2 cellular contexts compared by ENCODE assay signal in genomic region chr6:158755636-158756035, GRCh38.
TF ChIP-seq lines count a peak whose summit lies in the region.

No MANE protein-coding gene starts in this region.

TF ChIP-seq in HepG2, 621 proteins besides CTCF, POLR2A, EP300 and RAD21 (continued from another document and continues in another):
- 0 out of 2 replicates have a peak, but pooled peaks have one; percentile 35 for TF ChIP-seq KIAA2018 (CRISPR knock-in tag; IDR thresholded peaks at IDR 0.05; ENCODE audit: borderline replicate concordance)
- TF ChIP-seq RXRA (CRISPR knock-in tag; IDR thresholded peaks at IDR 0.05), result no peak
- TF ChIP-seq ZNF687 (CRISPR knock-in tag; IDR thresholded peaks at IDR 0.05), result peak; percentile 55
- TF ChIP-seq PRMT3 (CRISPR knock-in tag; IDR thresholded peaks at IDR 0.05; ENCODE audit: borderline replicate concordance, low read depth), result no peak
- no peak for TF ChIP-seq ZNF850 (CRISPR knock-in tag; conservative IDR thresholded peaks at IDR 0.05)
- TF ChIP-seq ZNF576 (CRISPR knock-in tag; IDR thresholded peaks at IDR 0.05), result no peak
- TF ChIP-seq ZNF331 (CRISPR knock-in tag; IDR thresholded peaks at IDR 0.05), result no peak

TF ChIP-seq in SK-N-SH treated with all-trans-retinoic acid at 6 μM for 48 hours, 23 proteins besides CTCF, POLR2A, EP300 and RAD21 (continued from another document):
- TF ChIP-seq ISL1 (CRISPR knock-in tag; IDR thresholded peaks at IDR 0.05) (no peak), PATZ1 (CRISPR knock-in tag; IDR thresholded peaks at IDR 0.05; ENCODE audit: borderline replicate concordance) (no peak), ZFP3 (CRISPR knock-in tag; IDR thresholded peaks at IDR 0.05) (no peak)
